Comparison of ENCODE assay signal across 18 cellular contexts in the genomic region with DNA sequence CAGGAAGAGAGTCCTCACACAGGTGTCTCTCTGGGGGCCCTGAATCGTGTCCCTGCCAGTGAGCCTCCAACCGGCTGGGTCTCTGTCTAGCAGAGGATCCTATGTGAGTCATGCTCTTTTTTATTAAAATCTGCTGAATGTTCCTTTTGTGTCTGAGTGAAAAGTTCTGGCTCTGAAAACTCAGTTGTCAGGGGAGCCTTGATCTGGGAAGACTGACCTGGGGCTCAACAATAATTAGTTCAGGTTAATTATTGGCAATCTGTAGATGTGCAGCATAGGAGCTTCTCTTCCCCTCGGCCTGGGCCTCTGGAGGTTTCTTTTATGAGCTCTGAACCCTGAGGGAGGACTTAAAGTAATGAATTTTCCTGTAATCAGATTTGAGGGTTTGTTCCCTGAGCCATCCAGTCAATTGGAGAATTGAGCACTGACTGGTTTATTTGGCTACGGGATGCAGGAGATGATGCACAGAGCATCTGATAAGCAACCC. TPM values are rescaled to one million over a fixed set of nuclear protein-coding genes. Genes with fewer than 3 reads are reported as not detected.
DNase-seq lines count a peak whose midpoint lies in the region; ATAC-seq and TF ChIP-seq lines count a peak whose summit lies in the region.
"Had no signal": no experiment of that assay in that cellular context is flagged by ENCODE, and none has a peak within 500 bp of the region (broad histone marks: within the 10 kb centered on the region; RNA-seq: fewer than 3 reads in every experiment).

No MANE protein-coding gene starts in this region.

- in situ Hi-C loops in SK-MEL-5 (cut with HindIII; ENCODE audit: low pct_unique_long_range_greater_than_20kb, low sequenced_read_pairs), result no loop called here

- peak overlapping the region; percentile 24 for H3K27ac Mint-ChIP-seq in activated T-cell treated with anti-CD3 and anti-CD28 coated beads, Interleukin-2, amount 50 U/mL, for 72 hours
- peak overlapping the region; percentile 11 for H3K27ac Mint-ChIP-seq in stimulated activated naive B cell treated with anti-CD40 and anti-IgM and Interleukin-4, amounts not matched to agents 10 μg/mL and 1 μg/mL and 100 μg/mL, for 72 hours
- no peak overlapping the region for H3K27ac Mint-ChIP-seq in CD4-positive, alpha-beta T cell
- H3K27ac Mint-ChIP-seq: CD4-positive, alpha-beta memory T cell; immature natural killer cell had no signal

- H3K9me3 Mint-ChIP-seq in activated T-cell treated with anti-CD3 and anti-CD28 coated beads, Interleukin-2, amount 50 U/mL, for 72 hours, result no peaks in the 10 kb centered on the region
- no peaks in the 10 kb centered on the region for H3K9me3 Mint-ChIP-seq in stimulated activated naive B cell treated with anti-CD40 and anti-IgM and Interleukin-4, amounts not matched to agents 10 μg/mL and 1 μg/mL and 100 μg/mL, for 72 hours
- no peaks in the 10 kb centered on the region for H3K9me3 Mint-ChIP-seq in CD4-positive, alpha-beta T cell
- H3K9me3 Mint-ChIP-seq: CD4-positive, alpha-beta memory T cell; immature natural killer cell; neural crest cell; stimulated activated naive CD8-positive, alpha-beta T cell treated with anti-CD3 and anti-CD28 coated beads, Interleukin-15, amount 100 ng/mL, for 72 hours had no signal

- ATAC-seq in activated T-cell treated with anti-CD3 and anti-CD28 coated beads, Interleukin-2, amount 50 U/mL, for 72 hours (replicated peaks in 1 of 2), result no peak
- ATAC-seq in stimulated activated naive B cell treated with anti-CD40 and anti-IgM and Interleukin-4, amounts not matched to agents 10 μg/mL and 1 μg/mL and 100 μg/mL, for 72 hours (replicated peaks), result no peak
- no peak for ATAC-seq in CD4-positive, alpha-beta T cell (ENCODE audit: poor library complexity)
- ATAC-seq: esophagus mucosa; Panc1; stimulated activated naive CD8-positive, alpha-beta T cell treated with anti-CD3 and anti-CD28 coated beads, Interleukin-15, amount 100 ng/mL, for 72 hours had no signal

- DNase-seq in activated T-cell treated with anti-CD3 and anti-CD28 coated beads, Interleukin-2, amount 50 U/mL, for 72 hours, result no peak
- no peak for DNase-seq in activated T-cell treated with anti-CD3 and anti-CD28 coated beads, Interleukin-2, amount 50 U/mL, for 1 hour
- DNase-seq in SK-MEL-5 (ENCODE audit: low read depth, low spot score), result peak; percentile 45
- DNase-seq in islet precursor cell, result peak; percentile 80
- no peak for DNase-seq in stimulated activated naive B cell treated with anti-CD40 and anti-IgM and Interleukin-4, amounts not matched to agents 10 μg/mL and 1 μg/mL and 100 μg/mL, for 72 hours
- DNase-seq in Kasumi-1 (lab: John Stamatoyannopoulos, UW), result no peak
- no peak for DNase-seq in GDM1 (lab: John Stamatoyannopoulos, UW)
- DNase-seq in CD4-positive, alpha-beta T cell, result no peak
- DNase-seq: activated naive CD4-positive, alpha-beta T cell treated with anti-CD3 and anti-CD28 coated beads, Interleukin-2, amount 50 U/mL, for 16 hours; CD4-positive, alpha-beta memory T cell; dorsolateral prefrontal cortex; immature natural killer cell; NCI-H524 treated with DMSO at 0.1 percent for 48 hours; stimulated activated naive CD8-positive, alpha-beta T cell treated with anti-CD3 and anti-CD28 coated beads, Interleukin-15, amount 100 ng/mL, for 72 hours; upper lobe of left lung had no signal

- H3K9me3 ChIP-seq in CD4-positive, alpha-beta T cell (ENCODE audit: control insufficient read depth, low read length), result no peaks in the 10 kb centered on the region
- H3K9me3 ChIP-seq: upper lobe of left lung had no signal

- intact Hi-C loops in CD4-positive, alpha-beta T cell (cut with DNase I, micrococcal nuclease), result no loop called here

- TF ChIP-seq CTCF in CD4-positive, alpha-beta T cell (IDR thresholded peaks at IDR 0.05), result no peak

- no peak overlapping the region for H3K27ac ChIP-seq in CD4-positive, alpha-beta T cell (ENCODE audit: low read depth, low read length)
- H3K27ac ChIP-seq: dorsolateral prefrontal cortex, upper lobe of left lung had no signal

- H3K27me3 Mint-ChIP-seq in activated T-cell treated with anti-CD3 and anti-CD28 coated beads, Interleukin-2, amount 50 U/mL, for 72 hours (ENCODE audit: low read depth), result peaks cover 7% of the 10 kb centered on the region
- no peaks in the 10 kb centered on the region for H3K27me3 Mint-ChIP-seq in stimulated activated naive B cell treated with anti-CD40 and anti-IgM and Interleukin-4, amounts not matched to agents 10 μg/mL and 1 μg/mL and 100 μg/mL, for 72 hours
- peaks cover 6% of the 10 kb centered on the region for H3K27me3 Mint-ChIP-seq in CD4-positive, alpha-beta T cell

- H3K4me1 Mint-ChIP-seq in activated T-cell treated with anti-CD3 and anti-CD28 coated beads, Interleukin-2, amount 50 U/mL, for 72 hours (ENCODE audit: low read depth), result peaks cover 52% of the 10 kb centered on the region
- peaks cover 59 to 79% of the 10 kb centered on the region in 2 donors for H3K4me1 Mint-ChIP-seq in stimulated activated naive B cell treated with anti-CD40 and anti-IgM and Interleukin-4, amounts not matched to agents 10 μg/mL and 1 μg/mL and 100 μg/mL, for 72 hours
- peaks cover 1% of the 10 kb centered on the region for H3K4me1 Mint-ChIP-seq in CD4-positive, alpha-beta T cell (ENCODE audit: low read depth)
- H3K4me1 Mint-ChIP-seq: CD4-positive, alpha-beta memory T cell had no signal

- no peaks in the 10 kb centered on the region for H3K27me3 ChIP-seq in CD4-positive, alpha-beta T cell (ENCODE audit: control insufficient read depth, insufficient read depth, low read length)
- H3K27me3 ChIP-seq: upper lobe of left lung had no signal

- CTCF ChIA-PET in CD4-positive, alpha-beta T cell (lab: Charles Lee), result no interaction called here

- no peak overlapping the region for H3K4me3 Mint-ChIP-seq in activated T-cell treated with anti-CD3 and anti-CD28 coated beads, Interleukin-2, amount 50 U/mL, for 72 hours
- no peak overlapping the region for H3K4me3 Mint-ChIP-seq in stimulated activated naive B cell treated with anti-CD40 and anti-IgM and Interleukin-4, amounts not matched to agents 10 μg/mL and 1 μg/mL and 100 μg/mL, for 72 hours
- H3K4me3 Mint-ChIP-seq in CD4-positive, alpha-beta T cell, result no peak overlapping the region
- H3K4me3 Mint-ChIP-seq: CD4-positive, alpha-beta memory T cell; immature natural killer cell; neural crest cell; stimulated activated naive CD8-positive, alpha-beta T cell treated with anti-CD3 and anti-CD28 coated beads, Interleukin-15, amount 100 ng/mL, for 72 hours had no signal

- POLR2A ChIA-PET in CD4-positive, alpha-beta T cell (lab: Charles Lee), result no interaction called here

- no peaks in the 10 kb centered on the region for H3K36me3 Mint-ChIP-seq in activated T-cell treated with anti-CD3 and anti-CD28 coated beads, Interleukin-2, amount 50 U/mL, for 72 hours (ENCODE audit: insufficient read depth in 2 of 2)
- peaks cover 8 to 26% of the 10 kb centered on the region in 2 donors for H3K36me3 Mint-ChIP-seq in stimulated activated naive B cell treated with anti-CD40 and anti-IgM and Interleukin-4, amounts not matched to agents 10 μg/mL and 1 μg/mL and 100 μg/mL, for 72 hours
- no peaks in the 10 kb centered on the region for H3K36me3 Mint-ChIP-seq in CD4-positive, alpha-beta T cell (ENCODE audit: low read depth)
- H3K36me3 Mint-ChIP-seq: CD4-positive, alpha-beta memory T cell had no signal

RNA-seq across cellular contexts. Expression of a gene that starts 45.2 kb away (rescaled TPM):
- total RNA-seq in activated T-cell treated with anti-CD3 and anti-CD28 coated beads, Interleukin-2, amount 50 U/mL, for 72 hours, result 10 to 100 TPM; 28.7 to 35.2 TPM
- 60.0 and 64.0 TPM in 2 replicates for total RNA-seq in SK-MEL-5 (2014; rRNA removed; shearing (Covaris generic))
- polyA plus RNA-seq in SK-MEL-5 (2015; cell fraction: cytosol; rRNA removed), result 54.2 and 59.0 TPM in 2 replicates
- polyA plus RNA-seq in SK-MEL-5 (2015; cell fraction: nucleus; rRNA removed), result 44.1 and 53.1 TPM in 2 replicates
- 10 to 100 TPM; 18.1 to 19.9 TPM for total RNA-seq in CD4-positive, alpha-beta T cell

RNA-seq across cellular contexts. Expression of a gene that starts 45.5 kb away (rescaled TPM):
- 100 to 1,000 TPM in 1 of 2 donors, 10 to 100 TPM in 1; 96.2 to 121 TPM for total RNA-seq in activated T-cell treated with anti-CD3 and anti-CD28 coated beads, Interleukin-2, amount 50 U/mL, for 72 hours
- 178 and 189 TPM in 2 replicates for total RNA-seq in SK-MEL-5 (2014; rRNA removed; shearing (Covaris generic))
- 131 and 172 TPM in 2 replicates for polyA plus RNA-seq in SK-MEL-5 (2015; cell fraction: cytosol; rRNA removed)
- polyA plus RNA-seq in SK-MEL-5 (2015; cell fraction: nucleus; rRNA removed), result 24.3 and 42.6 TPM in 2 replicates
- total RNA-seq in CD4-positive, alpha-beta T cell, result 10 to 100 TPM; 83.4 to 84.2 TPM

Comparison
In these comparisons a context has a peak if more than half of its experiments do, and no peak if none do; other contexts are left out.
1. DNase-seq: peak in SK-MEL-5 (single experiment) and islet precursor cell (single experiment); none in activated T-cell treated with anti-CD3 and anti-CD28 coated beads, Interleukin-2, amount 50 U/mL, for 72 hours (0 of 2), activated T-cell treated with anti-CD3 and anti-CD28 coated beads, Interleukin-2, amount 50 U/mL, for 1 hour (single experiment), stimulated activated naive B cell treated with anti-CD40 and anti-IgM and Interleukin-4, amounts not matched to agents 10 μg/mL and 1 μg/mL and 100 μg/mL, for 72 hours (single experiment), Kasumi-1 (0 of 2), GDM1 (single experiment) and CD4-positive, alpha-beta T cell (0 of 10).